ENCODE assay signal across 34 cellular contexts in the genomic region with DNA sequence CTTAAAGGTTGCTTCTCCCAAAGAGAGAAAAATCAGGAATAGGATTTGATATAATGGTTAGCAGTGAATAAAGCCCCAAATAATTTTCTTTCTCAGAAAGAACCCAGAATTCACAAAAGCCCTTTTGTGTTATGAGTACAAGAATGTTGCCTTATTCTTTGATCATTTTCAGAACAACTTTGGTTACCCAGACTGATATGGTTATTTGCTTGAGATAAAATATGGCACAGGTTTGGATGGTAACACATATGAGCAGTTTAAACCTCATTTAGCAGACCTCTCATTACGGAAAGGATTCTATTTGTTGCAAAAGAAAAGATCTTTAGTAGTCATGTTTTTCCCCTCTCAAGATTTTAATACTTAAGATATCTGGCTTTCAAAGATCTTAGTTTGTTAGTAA.
"Had no signal": no experiment of that assay in that cellular context is flagged by ENCODE, and none has a peak within 500 bp of the region (broad histone marks: within the 10 kb centered on the region; RNA-seq: fewer than 3 reads in every experiment).

No MANE protein-coding gene starts in this region.

- H3K9me3 ChIP-seq: MG63 had no signal

- H3K27ac ChIP-seq: KMS-11 had no signal

- H3K4me3 ChIP-seq: MG63 had no signal

- DNase-seq: Karpas-422, Kasumi-1, MG63, MM.1S, MV-4-11, NCI-H1048, NCI-H1092, NCI-H1092 treated with DMSO at 0.1 percent for 48 hours, NCI-H1105, NCI-H1105 treated with DMSO at 0.1 percent for 48 hours, NCI-H1417, NCI-H1417 treated with DMSO at 0.1 percent for 48 hours, NCI-H1436, NCI-H1436 treated with DMSO at 0.1 percent for 48 hours, NCI-H146, NCI-H1694, NCI-H1694 treated with DMSO at 0.1 percent for 48 hours, NCI-H187, NCI-H187 treated with DMSO at 0.1 percent for 48 hours, NCI-H1930, NCI-H2029, NCI-H2029 treated with DMSO at 0.1 percent for 48 hours, NCI-H2081, NCI-H2081 treated with DMSO at 0.1 percent for 48 hours, NCI-H2107, NCI-H2171, NCI-H2171 treated with DMSO at 0.1 percent for 48 hours, NCI-H2227 treated with DMSO at 0.1 percent for 48 hours, NCI-H226, NCI-H345, NCI-H446, NCI-H446 treated with DMSO at 0.1 percent for 48 hours, NCI-H510A had no signal

- H3K27me3 ChIP-seq: MG63 had no signal
